In the genomic region with DNA sequence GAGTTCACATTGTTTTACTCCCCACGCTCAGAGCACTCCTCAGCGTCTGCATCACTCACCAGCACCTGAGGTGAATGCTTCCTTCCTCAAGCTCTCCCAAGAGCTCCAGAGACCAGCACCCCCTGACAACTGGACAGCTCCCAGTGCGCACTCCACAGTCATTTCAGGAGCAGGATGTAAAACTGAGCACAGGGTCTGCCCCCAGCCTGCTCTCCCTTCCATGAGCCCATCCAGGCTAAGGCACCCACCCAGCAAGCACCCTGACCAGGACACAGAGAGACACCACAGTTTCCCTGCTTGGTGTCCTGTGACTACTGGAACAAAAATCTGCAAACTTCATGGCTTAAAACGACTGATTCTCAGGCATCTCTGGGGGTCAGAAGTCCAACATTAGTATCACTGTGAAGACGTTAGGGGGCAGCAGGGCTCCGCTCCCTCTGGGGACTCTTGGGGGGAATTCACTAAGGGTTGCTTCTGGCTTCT, we compare ENCODE assay signal across 1 cellular context.
TF ChIP-seq lines count a peak whose summit lies in the region.

No MANE protein-coding gene starts in this region.

TF ChIP-seq in PFSK-1, 5 proteins besides CTCF, POLR2A, EP300 and RAD21 (continued from another document):
- TF ChIP-seq REST (IDR thresholded peaks at IDR 0.05; ENCODE audit: insufficient read depth in 1 of 2, low read depth in 2 of 2, low read length in 2 of 2), result peak; percentile 79 to 92
TF ChIP-seq in PFSK-1: peak in this region for 1.
